In genomic region chr10:74949843-74950765, GRCh38 we compare ENCODE assay signal across 1 cellular context.
TF ChIP-seq lines count a peak whose summit lies in the region.

No MANE protein-coding gene starts in this region.

TF ChIP-seq in GM23338, 12 proteins besides CTCF, POLR2A, EP300 and RAD21 (continued from another document):
- no peak for TF ChIP-seq ZNF462 (CRISPR knock-in tag; IDR thresholded peaks at IDR 0.05)
TF ChIP-seq in GM23338: peak in this region for 0.
